In genomic region chr3:125119752-125120369, GRCh38 we compare ENCODE assay signal across 8 cellular contexts.
DNase-seq lines count a peak whose midpoint lies in the region; ATAC-seq and TF ChIP-seq lines count a peak whose summit lies in the region.

No MANE protein-coding gene starts in this region.

- H3K4me3 ChIP-seq in H7 (ENCODE audit: insufficient read depth, low read depth, low read length): peak overlapping the region; percentile 44

- H3K27ac Mint-ChIP-seq in T-helper 2 cell treated with Interferon-gamma antibody and Interleukin-4, amounts not matched to agents 5 μg/mL and 100 μg/mL, for 36 hours: peak overlapping the region; percentile 31
- H3K27ac Mint-ChIP-seq in neural crest cell (ENCODE audit: unreplicated experiment): peak overlapping the region; percentile 88

- H3K27me3 Mint-ChIP-seq in T-helper 2 cell treated with Interferon-gamma antibody and Interleukin-4, amounts not matched to agents 5 μg/mL and 100 μg/mL, for 36 hours (ENCODE audit: low read depth): peaks cover 20% of the 10 kb centered on the region
- peaks cover 4% of the 10 kb centered on the region for H3K27me3 Mint-ChIP-seq in neural crest cell (ENCODE audit: low read depth)

- no peak for TF ChIP-seq CTCF in neural crest cell (conservative IDR thresholded peaks at IDR 0.05)

- no peaks in the 10 kb centered on the region for H3K36me3 ChIP-seq in H7 (replicated peaks; ENCODE audit: control insufficient read depth, insufficient read depth, low read length)

- peak; percentile 83 for ATAC-seq in GM18520 (IDR thresholded peaks at IDR 0.05; ENCODE audit: unreplicated experiment)

- H3K36me3 Mint-ChIP-seq in T-helper 2 cell treated with Interferon-gamma antibody and Interleukin-4, amounts not matched to agents 5 μg/mL and 100 μg/mL, for 36 hours (ENCODE audit: low read depth): no peaks in the 10 kb centered on the region
- no peaks in the 10 kb centered on the region for H3K36me3 Mint-ChIP-seq in neural crest cell (ENCODE audit: low read depth)

- H3K4me1 Mint-ChIP-seq in T-helper 2 cell treated with Interferon-gamma antibody and Interleukin-4, amounts not matched to agents 5 μg/mL and 100 μg/mL, for 36 hours (ENCODE audit: low read depth): peaks cover 43% of the 10 kb centered on the region
- H3K4me1 Mint-ChIP-seq in neural crest cell: peaks cover 48% of the 10 kb centered on the region

- H3K4me3 Mint-ChIP-seq in T-helper 2 cell treated with Interferon-gamma antibody and Interleukin-4, amounts not matched to agents 5 μg/mL and 100 μg/mL, for 36 hours: peak overlapping the region; percentile 24
- H3K4me3 Mint-ChIP-seq in neural crest cell: peak overlapping the region; percentile 72

- H3K9me3 Mint-ChIP-seq in T-helper 2 cell treated with Interferon-gamma antibody and Interleukin-4, amounts not matched to agents 5 μg/mL and 100 μg/mL, for 36 hours: no peaks in the 10 kb centered on the region
- H3K9me3 Mint-ChIP-seq in neural crest cell: no peaks in the 10 kb centered on the region

- H3K27me3 ChIP-seq in H7 (ENCODE audit: control insufficient read depth, insufficient read depth, low read length): no peaks in the 10 kb centered on the region; the same call in 1 of the 2 replicates

- DNase-seq in H7 (no peak), neural crest cell (ENCODE audit: low read depth, low spot score) (no peak), cerebellum (ENCODE audit: low spot score) (no peak), DMS114 treated with DMSO at 0.1 percent for 48 hours (lab: John Stamatoyannopoulos, UW; ENCODE audit: unreplicated experiment) (no peak), NCI-H1092 treated with DMSO at 0.1 percent for 48 hours (lab: John Stamatoyannopoulos, UW) (no peak), dedifferentiated amniotic fluid mesenchymal stem cell (ENCODE audit: extremely low spot score) (no peak)
- DNase-seq in T-helper 2 cell treated with Interferon-gamma antibody and Interleukin-4, amounts not matched to agents 5 μg/mL and 100 μg/mL, for 36 hours (ENCODE audit: low spot score): peak; percentile 35
